In the genomic region with DNA sequence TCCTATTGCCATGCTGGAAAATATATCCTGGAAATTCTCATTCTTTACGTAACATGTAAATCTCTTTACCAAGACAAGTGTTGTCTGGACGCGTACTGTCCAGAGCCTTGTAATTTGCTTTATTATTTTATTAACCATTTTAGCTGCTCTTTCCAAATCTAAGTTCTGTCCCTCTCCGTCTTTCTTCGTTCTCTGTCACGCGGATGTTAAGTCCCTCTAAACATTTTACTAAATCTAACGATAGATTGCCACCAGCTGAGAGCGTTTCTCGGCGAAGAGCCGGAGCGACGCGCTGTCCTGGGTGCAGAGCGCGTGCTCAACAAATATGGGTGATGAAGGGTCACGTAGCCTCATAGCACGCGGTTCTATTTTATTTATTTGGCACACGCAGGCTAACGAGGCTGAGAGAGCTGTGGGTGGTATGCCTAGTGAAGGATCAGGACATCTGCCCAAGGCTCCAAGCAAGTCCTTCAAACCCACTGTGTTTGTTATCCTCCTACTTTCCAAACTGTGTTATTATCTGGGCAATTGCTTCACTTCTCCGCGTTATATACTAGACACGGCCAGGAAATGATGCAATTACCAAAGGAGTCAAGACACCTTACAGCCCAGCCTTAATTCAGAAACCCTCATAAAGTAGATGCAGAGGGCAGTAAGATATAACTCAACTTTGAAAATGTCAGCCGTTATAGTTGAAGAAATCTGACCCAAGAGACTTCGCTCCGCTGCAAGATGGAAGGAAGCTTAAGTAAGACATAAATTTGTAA, we compare ENCODE assay signal across 8 cellular contexts.
A peak's percentile ranks its signal among the peaks of the same experiment; 100 is the strongest.
DNase-seq lines count a peak whose midpoint lies in the region; ATAC-seq and TF ChIP-seq lines count a peak whose summit lies in the region.

No MANE protein-coding gene starts in this region.

- DNase-seq in C1 segment of cervical spinal cord (lab: John Stamatoyannopoulos, UW): peak in 12 of 14 donors; percentile 31 to 87 (median 60)
- DNase-seq in NCI-H510A treated with DMSO at 0.1 percent for 48 hours (lab: John Stamatoyannopoulos, UW): peak; percentile 80
- peak; percentile 69 for DNase-seq in activated CD4-positive, alpha-beta T cell treated with anti-CD3 and anti-CD28 coated beads for 48 hours
- DNase-seq in effector CD4-positive, alpha-beta T cell: peak; percentile 27
- DNase-seq in medulla oblongata (ENCODE audit: extremely low spot score): peak; percentile 77
- DNase-seq in stimulated activated CD8-positive, alpha-beta memory T cell treated with anti-CD3 and anti-CD28 coated beads, Interleukin-4, amount 100 ng/mL, for 4 hours (ENCODE audit: low read depth in 2 of 2, low spot score in 1 of 2): peak; percentile 30 to 40

- peak; percentile 83 for TF ChIP-seq POLR2A in GM19099 (IDR thresholded peaks at IDR 0.05; ENCODE audit: extremely low read depth, insufficient read length, low read depth)

- peak; percentile 75 for ATAC-seq in HG03280 (IDR thresholded peaks at IDR 0.05; ENCODE audit: unreplicated experiment)

Comparison
In these comparisons a context has a peak if more than half of its experiments do, and no peak if none do; other contexts are left out.
1. Peak in every context shown above with its lines: DNase-seq and ATAC-seq.
2. DNase-seq: peak in every context shown above with its lines; median percentile 80 in NCI-H510A treated with DMSO at 0.1 percent for 48 hours; 77 in medulla oblongata; 69 in activated CD4-positive, alpha-beta T cell treated with anti-CD3 and anti-CD28 coated beads for 48 hours; 60 in C1 segment of cervical spinal cord; 35 in stimulated activated CD8-positive, alpha-beta memory T cell treated with anti-CD3 and anti-CD28 coated beads, Interleukin-4, amount 100 ng/mL, for 4 hours; 27 in effector CD4-positive, alpha-beta T cell.